Comparison of ENCODE assay signal across 8 cellular contexts in the genomic region with DNA sequence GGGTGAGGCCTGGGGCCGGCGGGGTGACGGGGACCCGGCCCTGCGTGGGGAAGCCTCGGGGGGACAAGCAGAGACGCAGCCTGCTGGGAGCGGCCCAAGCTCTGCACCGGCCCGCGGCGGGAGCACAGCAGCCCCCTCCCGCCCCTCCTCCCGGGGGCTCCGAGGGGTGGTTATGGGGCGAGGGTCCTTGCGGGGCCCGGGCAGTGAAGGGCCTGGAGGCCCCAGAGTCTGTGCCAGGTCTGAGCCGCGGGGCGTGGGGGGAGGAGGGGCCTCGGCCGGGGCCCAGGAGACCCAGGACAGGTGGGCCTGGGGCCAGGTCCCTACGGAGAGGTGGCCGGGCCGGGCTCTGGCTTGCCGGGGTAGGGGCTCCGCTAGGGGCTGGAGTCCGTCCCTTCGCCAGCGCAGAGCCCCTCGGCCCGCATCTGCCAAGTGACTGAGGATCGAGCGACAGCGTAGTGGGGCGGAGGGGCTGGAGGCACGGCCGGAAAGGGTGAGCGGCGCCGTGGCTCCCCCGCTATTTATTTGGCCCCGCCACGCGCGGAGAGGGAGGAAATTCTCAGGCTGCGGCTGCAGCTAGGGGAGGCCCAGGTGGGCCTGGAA. TPM values are rescaled to one million over a fixed set of nuclear protein-coding genes. Genes with fewer than 3 reads are reported as not detected.
DNase-seq lines count a peak whose midpoint lies in the region; ATAC-seq and TF ChIP-seq lines count a peak whose summit lies in the region.

No MANE protein-coding gene starts in this region.

- H3K4me3 Mint-ChIP-seq in WTC11, result no peak overlapping the region; the same call in 1 of the 2 replicates

- CTCF ChIA-PET in WTC11 (lab: Charles Lee), result interaction anchor here (1.4 kb wide), 1 partner anchor 35 kb away, joined by 3 read pairs; no protein-coding TSS in a partner anchor

- H3K4me3 ChIP-seq in H7 (ENCODE audit: insufficient read depth, low read depth, low read length) (peak overlapping the region; percentile 27), heart right ventricle (peak overlapping the region; percentile 47 to 83 (median 69)), skin epidermis (peak overlapping the region; percentile 40 to 56 (median 50))

- intact Hi-C loops in heart right ventricle (cut with DNase I), result loop anchor here in 7 of 10 donors (1.0 to 10.0 kb wide), 8 partner anchors 35 to 314 kb away; partner anchors contain the start of gene TEDC1 (in 2 of the 7)

- no peaks in the 10 kb centered on the region for H3K36me3 Mint-ChIP-seq in WTC11

- peaks cover 60% of the 10 kb centered on the region for H3K27me3 Mint-ChIP-seq in WTC11 (ENCODE audit: low read depth)

- H3K27me3 ChIP-seq in H7 (ENCODE audit: control insufficient read depth, insufficient read depth, low read length) (peaks cover 36% of the 10 kb centered on the region), heart right ventricle (peaks cover 0 to 66% (median 7%) of the 10 kb centered on the region in 7 donors), foreskin keratinocyte (peaks cover 64% of the 10 kb centered on the region)

- DNase-seq in H7 (peak; percentile 85), WTC11 (ENCODE audit: low spot score) (peak; percentile 25), heart right ventricle (no peak), foreskin keratinocyte (no peak), DMS53 treated with DMSO at 0.1 percent for 48 hours (lab: John Stamatoyannopoulos, UW; ENCODE audit: unreplicated experiment) (no peak), HCEC 1CT (no peak)

- H3K4me1 ChIP-seq in heart right ventricle (peaks cover 11 to 38% (median 30%) of the 10 kb centered on the region in 9 donors), foreskin keratinocyte (no peaks in the 10 kb centered on the region)

- TF ChIP-seq CTCF in WTC11 (IDR thresholded peaks at IDR 0.05) (no peak), heart right ventricle (IDR thresholded peaks at IDR 0.05) (no peak), foreskin keratinocyte (conservative IDR thresholded peaks at IDR 0.05) (no peak)

- peaks cover 5% of the 10 kb centered on the region for H3K9me3 Mint-ChIP-seq in WTC11

- peak; percentile 7 for ATAC-seq in WTC11
- ATAC-seq in heart right ventricle, result peak in 3 of 8 donors; percentile 4 to 13 (median 8)
- ATAC-seq in foreskin keratinocyte, result no peak
- no peak for ATAC-seq in GM21576 (IDR thresholded peaks at IDR 0.05; ENCODE audit: unreplicated experiment)

- no peaks in the 10 kb centered on the region for H3K9me3 ChIP-seq in heart right ventricle

- WGBS in heart right ventricle, 2 donors, result 2% methylated on average over 45 to 48 of the region's 48 CpGs

- H3K27ac ChIP-seq in heart right ventricle, result peak overlapping the region in 4 of 10 donors; percentile 13 to 60 (median 34)
- H3K27ac ChIP-seq in skin epidermis, result peak overlapping the region in 11 of 21 experiments; percentile 1 to 76 (median 49)
- no peak overlapping the region for H3K27ac ChIP-seq in foreskin keratinocyte

- H3K36me3 ChIP-seq in H7 (replicated peaks; ENCODE audit: control insufficient read depth, insufficient read depth, low read length) (no peaks in the 10 kb centered on the region), heart right ventricle (no peaks in the 10 kb centered on the region)

- POLR2A ChIA-PET in WTC11 (lab: Charles Lee), result no interaction called here

- no peaks in the 10 kb centered on the region for H3K4me1 Mint-ChIP-seq in WTC11

- no peak overlapping the region for H3K27ac Mint-ChIP-seq in WTC11

TF ChIP-seq in WTC11, 78 proteins besides CTCF, POLR2A, EP300 and RAD21:
- TF ChIP-seq PREB (CRISPR knock-in tag; IDR thresholded peaks at IDR 0.05; ENCODE audit: borderline replicate concordance), result no peak
- no peak for TF ChIP-seq ZNF138 (CRISPR knock-in tag; conservative IDR thresholded peaks at IDR 0.05)
- no peak for TF ChIP-seq RORB (CRISPR knock-in tag; IDR thresholded peaks at IDR 0.05)

RNA-seq across cellular contexts. Expression of gene TMEM121, which starts 0.5 kb away (rescaled TPM):
- total RNA-seq in H7 (2014; rRNA removed; shearing (Covaris generic)), result 0.67 and 0.80 TPM in 2 replicates
- total RNA-seq in WTC11 (2021), result 0.81 to 1.9 TPM (median 1.5 TPM) in 3 replicates
- 1 to 10 TPM in 8 of 10 donors, under 1 TPM in 2; 0.93 to 2.3 (median 1.7) TPM for total RNA-seq in heart right ventricle
- 1 to 10 TPM; 1.3 to 2.6 TPM for polyA plus RNA-seq in heart right ventricle
- 0.53 and 1.3 TPM in 2 replicates for total RNA-seq in foreskin keratinocyte
- 0.76 and 1.6 TPM in 2 replicates for polyA plus RNA-seq in foreskin keratinocyte

RNA-seq across cellular contexts. Expression of gene TEDC1, which starts 35.8 kb away (rescaled TPM):
- 24.5 and 28.5 TPM in 2 replicates for total RNA-seq in H7 (2014; rRNA removed; shearing (Covaris generic))
- 16.4 to 17.9 TPM (median 16.7 TPM) in 3 replicates for total RNA-seq in WTC11 (2021)
- total RNA-seq in heart right ventricle, result 1 to 10 TPM; 2.3 to 5.2 (median 4.2) TPM
- 10 to 100 TPM in 1 of 2 donors, 1 to 10 TPM in 1; 8.4 to 10.0 TPM for polyA plus RNA-seq in heart right ventricle
- total RNA-seq in foreskin keratinocyte, result 30.0 and 32.5 TPM in 2 replicates
- 37.7 and 41.6 TPM in 2 replicates for polyA plus RNA-seq in foreskin keratinocyte

RNA-seq across cellular contexts. Expression of gene CRIP1, which starts 40.2 kb away (rescaled TPM):
- 0.96 and 5.4 TPM in 2 replicates for total RNA-seq in H7 (2014; rRNA removed; shearing (Covaris generic))
- 4.8 to 9.0 TPM (median 5.8 TPM) in 3 replicates for total RNA-seq in WTC11 (2021)
- total RNA-seq in heart right ventricle, result 100 to 1,000 TPM in 1 of 10 donors, 10 to 100 TPM in 9; 34.0 to 131 (median 51.0) TPM
- 100 to 1,000 TPM; 149 to 170 TPM for polyA plus RNA-seq in heart right ventricle
- 4.2 and 5.4 TPM in 2 replicates for total RNA-seq in foreskin keratinocyte
- polyA plus RNA-seq in foreskin keratinocyte, result 9.7 and 16.0 TPM in 2 replicates

RNA-seq across cellular contexts. Expression of gene CRIP2, which starts 52.3 kb away (rescaled TPM):
- 3.7 and 8.7 TPM in 2 replicates for total RNA-seq in H7 (2014; rRNA removed; shearing (Covaris generic))
- total RNA-seq in WTC11 (2021) (4.6 to 5.4 TPM (median 5.0 TPM) in 3 replicates), heart right ventricle (1,000 to 10,000 TPM in 3 of 10 donors, 100 to 1,000 TPM in 7; 731 to 1,223 (median 884) TPM), foreskin keratinocyte (2.2 TPM in 2 replicates)
- polyA plus RNA-seq in heart right ventricle (1,000 to 10,000 TPM; 1,120 to 1,194 TPM), foreskin keratinocyte (3.6 and 4.0 TPM in 2 replicates)

Comparison
In these comparisons a context has a peak if more than half of its experiments do, and no peak if none do; other contexts are left out.
1. DNase-seq: peak in H7 (single experiment) and WTC11 (single experiment); none in heart right ventricle (0 of 2), foreskin keratinocyte (0 of 2), DMS53 treated with DMSO at 0.1 percent for 48 hours (single experiment) and HCEC 1CT (single experiment).
2. Peak in every context shown above with its lines, with median percentiles within 50 percentile points of each other: H3K4me3 ChIP-seq.